ENCODE assay signal across 28 cellular contexts in the genomic region with DNA sequence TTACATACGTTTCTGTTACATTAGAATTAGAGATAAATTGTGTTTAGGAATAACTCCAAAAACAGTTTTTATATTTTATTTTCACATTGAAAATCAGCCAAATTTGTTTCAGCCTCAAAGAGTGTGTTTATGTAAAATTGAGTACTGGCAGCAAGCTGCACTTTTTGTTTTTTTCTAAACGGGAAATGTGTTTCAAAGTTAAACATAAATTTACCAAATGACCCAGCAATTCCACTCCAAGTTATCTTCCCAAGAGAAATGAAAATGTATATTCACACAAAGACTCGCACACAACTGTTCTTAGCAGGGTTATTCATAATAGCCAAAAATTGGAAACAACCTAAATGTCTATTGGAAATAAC. TPM values are rescaled to one million over a fixed set of nuclear protein-coding genes. Genes with fewer than 3 reads are reported as not detected.
"Had no signal": no experiment of that assay in that cellular context is flagged by ENCODE, and none has a peak within 500 bp of the region (broad histone marks: within the 10 kb centered on the region; RNA-seq: fewer than 3 reads in every experiment).

No MANE protein-coding gene starts in this region.

- H3K4me3 Mint-ChIP-seq: effector memory CD8-positive, alpha-beta T cell; natural killer cell; neural crest cell; stimulated activated memory B cell treated with anti-CD40 and anti-IgM and Interleukin-4, amounts not matched to agents 10 μg/mL and 1 μg/mL and 100 μg/mL, for 72 hours; type B pancreatic cell had no signal

- H3K27ac Mint-ChIP-seq: effector memory CD8-positive, alpha-beta T cell; natural killer cell; progenitor cell of endocrine pancreas; stimulated activated memory B cell treated with anti-CD40 and anti-IgM and Interleukin-4, amounts not matched to agents 10 μg/mL and 1 μg/mL and 100 μg/mL, for 72 hours; type B pancreatic cell had no signal

- H3K79me2 ChIP-seq: parathyroid adenoma had no signal

- DNase-seq: cerebellar nuclear complex; cortex of kidney; effector memory CD8-positive, alpha-beta T cell; erythroblast; esophagus squamous epithelium; head of caudate nucleus; hippocampal formation; kidney glomerular epithelial cell; left colon; left ventricle myocardium superior; lower lobe of right lung; natural killer cell; right cardiac atrium; sigmoid colon; spleen; stimulated activated CD4-positive, alpha-beta T cell treated with anti-CD3 and anti-CD28 coated beads, Interleukin-4, amount 100 ng/mL, for 4 hours; stimulated activated naive CD8-positive, alpha-beta T cell treated with anti-CD3 and anti-CD28 coated beads, Interleukin-15, Interleukin-2, amounts not matched to agents 100 U/mL and 50 U/mL, for 24 hours; substantia nigra; testis; tibial artery had no signal

- H3K27me3 Mint-ChIP-seq: stimulated activated memory B cell treated with anti-CD40 and anti-IgM and Interleukin-4, amounts not matched to agents 10 μg/mL and 1 μg/mL and 100 μg/mL, for 72 hours had no signal

- H3K36me3 ChIP-seq: esophagus squamous epithelium, lower lobe of right lung, neutrophil, sigmoid colon, spleen, tibial artery had no signal

- H3K4me3 ChIP-seq: esophagus squamous epithelium, lower lobe of right lung, sigmoid colon, spleen, testis, tibial artery had no signal

- H3K36me3 Mint-ChIP-seq: natural killer cell; stimulated activated memory B cell treated with anti-CD40 and anti-IgM and Interleukin-4, amounts not matched to agents 10 μg/mL and 1 μg/mL and 100 μg/mL, for 72 hours; type B pancreatic cell had no signal

- H3K4me1 ChIP-seq: esophagus squamous epithelium, lower lobe of right lung, parathyroid adenoma, sigmoid colon, testis, tibial artery had no signal

- H3K27me3 ChIP-seq: esophagus squamous epithelium, sigmoid colon, spleen, testis had no signal

- ATAC-seq: effector memory CD8-positive, alpha-beta T cell; left colon; lower lobe of right lung; natural killer cell; right cardiac atrium; stimulated activated memory B cell treated with anti-CD40 and anti-IgM and Interleukin-4, amounts not matched to agents 10 μg/mL and 1 μg/mL and 100 μg/mL, for 72 hours; stimulated activated naive CD8-positive, alpha-beta T cell treated with anti-CD3 and anti-CD28 coated beads, Interleukin-15, Interleukin-2, amounts not matched to agents 100 U/mL and 50 U/mL, for 24 hours had no signal

- H3K9me3 Mint-ChIP-seq: effector memory CD8-positive, alpha-beta T cell; natural killer cell; neural crest cell; stimulated activated memory B cell treated with anti-CD40 and anti-IgM and Interleukin-4, amounts not matched to agents 10 μg/mL and 1 μg/mL and 100 μg/mL, for 72 hours; type B pancreatic cell had no signal

- H3K27ac ChIP-seq: esophagus squamous epithelium, lower lobe of right lung, neutrophil, parathyroid adenoma, sigmoid colon, spleen, testis, tibial artery had no signal

- H3K9me3 ChIP-seq: esophagus squamous epithelium, lower lobe of right lung, neutrophil, sigmoid colon, spleen, testis, tibial artery had no signal

RNA-seq across cellular contexts. Expression of a gene that starts 9.4 kb away (rescaled TPM):
- total RNA-seq: dermis microvascular lymphatic vessel endothelial cell, frontal cortex, lower lobe of right lung, neural crest cell had no signal
